19 cellular contexts compared by ENCODE assay signal in genomic region chr9:122248448-122248865, GRCh38. TPM values are rescaled to one million over a fixed set of nuclear protein-coding genes. Genes with fewer than 3 reads are reported as not detected.
DNase-seq lines count a peak whose midpoint lies in the region; ATAC-seq and TF ChIP-seq lines count a peak whose summit lies in the region.
"Had no signal": no experiment of that assay in that cellular context is flagged by ENCODE, and none has a peak within 500 bp of the region (broad histone marks: within the 10 kb centered on the region; RNA-seq: fewer than 3 reads in every experiment).

No MANE protein-coding gene starts in this region.

- POLR2A ChIA-PET in HCT116 (lab: Charles Lee), result no interaction called here

- H3K4me2 ChIP-seq in HCT116 (ENCODE audit: low read length) (peak overlapping the region; percentile 14; the same call in 1 of the 2 replicates), mammary epithelial cell (ENCODE audit: insufficient read depth, low read depth, low read length) (peak overlapping the region; percentile 62)
- H3K4me2 ChIP-seq: A549 had no signal

- H3K9ac ChIP-seq in HCT116 (ENCODE audit: low read length), result no peak overlapping the region
- H3K9ac ChIP-seq in mammary epithelial cell (ENCODE audit: insufficient read depth, low read length), result peak overlapping the region; percentile 77

- H3K9me3 ChIP-seq in HCT116 (ENCODE audit: control insufficient read depth in 1 of 2, insufficient read depth in 1 of 2, low read depth in 1 of 2, low read length in 2 of 2) (no peaks in the 10 kb centered on the region), mammary epithelial cell (replicated peaks; ENCODE audit: insufficient read depth, low read length) (no peaks in the 10 kb centered on the region), gastroesophageal sphincter (no peaks in the 10 kb centered on the region), prostate gland (no peaks in the 10 kb centered on the region)
- H3K9me3 ChIP-seq: A549, Caco-2, Peyer's patch had no signal

- no peaks in the 10 kb centered on the region for H3K4me1 Mint-ChIP-seq in mesothelial cell of epicardium
- H3K4me1 Mint-ChIP-seq: CD14-positive monocyte had no signal

- H3K4me3 ChIP-seq in HCT116 (replicated peaks in 1 of 2; ENCODE audit: low read depth in 1 of 2, low read length in 2 of 2), result no peak overlapping the region
- no peak overlapping the region for H3K4me3 ChIP-seq in mammary epithelial cell (replicated peaks in 1 of 3; ENCODE audit: insufficient read depth in 1 of 3, low read depth in 2 of 3, low read length in 3 of 3)
- no peak overlapping the region for H3K4me3 ChIP-seq in gastroesophageal sphincter
- H3K4me3 ChIP-seq in prostate gland, result no peak overlapping the region
- H3K4me3 ChIP-seq: A549, Peyer's patch had no signal

- peak; percentile 10 for DNase-seq in HCT116 (ENCODE audit: low read depth, low spot score)
- DNase-seq in mammary epithelial cell, result peak; percentile 99
- peak; percentile 72 for DNase-seq in prostate gland (ENCODE audit: low spot score)
- no peak for DNase-seq in mesothelial cell of epicardium (ENCODE audit: low spot score in 2 of 2, unreplicated experiment in 2 of 2)
- DNase-seq in ecto neural progenitor cell (ENCODE audit: low spot score), result no peak
- DNase-seq in CD1c-positive myeloid dendritic cell (ENCODE audit: extremely low spot score), result no peak
- DNase-seq in KG1 (lab: John Stamatoyannopoulos, UW), result no peak
- DNase-seq: Caco-2, H7, IMR-90, NCI-H1417, NCI-H1930, NCI-H2171 treated with DMSO at 0.1 percent for 48 hours, NCI-H82, Peyer's patch had no signal

- in situ Hi-C loops in mammary epithelial cell (cut with MboI; ENCODE audit: low sequenced_read_pairs in 2 of 2), result no loop called here

- peaks cover 38 to 48% of the 10 kb centered on the region in 2 experiments for H3K36me3 ChIP-seq in HCT116 (ENCODE audit: control insufficient read depth in 1 of 2, insufficient read depth in 2 of 2, low read length in 2 of 2)
- peaks cover 34% of the 10 kb centered on the region for H3K36me3 ChIP-seq in mammary epithelial cell (ENCODE audit: insufficient read depth, low read length)
- H3K36me3 ChIP-seq in gastroesophageal sphincter, result peaks cover 10 to 94% of the 10 kb centered on the region in 2 donors
- peaks cover 0 to 3% of the 10 kb centered on the region in 2 donors for H3K36me3 ChIP-seq in prostate gland

- TF ChIP-seq CTCF in HCT116 (IDR thresholded peaks at IDR 0.05 in 2 of 3, conservative IDR thresholded peaks at IDR 0.05 in 1 of 3; ENCODE audit: borderline replicate concordance in 1 of 3, insufficient read depth in 1 of 3, low read depth in 2 of 3, low read length in 2 of 3), result no peak
- TF ChIP-seq CTCF in mammary epithelial cell (conservative IDR thresholded peaks at IDR 0.05 in 1 of 2, IDR thresholded peaks at IDR 0.05 in 1 of 2; ENCODE audit: extremely low read depth in 1 of 2, insufficient read depth in 1 of 2, low read depth in 1 of 2, low read length in 2 of 2), result no peak
- TF ChIP-seq CTCF in gastroesophageal sphincter (IDR thresholded peaks at IDR 0.05), result no peak
- TF ChIP-seq CTCF in prostate gland (IDR thresholded peaks at IDR 0.05), result no peak
- no peak for TF ChIP-seq CTCF in mesothelial cell of epicardium (IDR thresholded peaks at IDR 0.05; ENCODE audit: unreplicated experiment)

- no peaks in the 10 kb centered on the region for H4K20me1 ChIP-seq in HCT116 (ENCODE audit: insufficient read depth)
- no peaks in the 10 kb centered on the region for H4K20me1 ChIP-seq in mammary epithelial cell (ENCODE audit: insufficient read depth, low read length)

- dilution Hi-C loops in mammary epithelial cell (cut with HindIII; ENCODE audit: low sequenced_read_pairs), result no loop called here

- H3K27me3 ChIP-seq in HCT116 (ENCODE audit: insufficient read depth, low read length), result no peaks in the 10 kb centered on the region
- H3K27me3 ChIP-seq in mammary epithelial cell (ENCODE audit: insufficient read depth, low read length), result no peaks in the 10 kb centered on the region
- H3K27me3 ChIP-seq in gastroesophageal sphincter, result no peaks in the 10 kb centered on the region
- H3K27me3 ChIP-seq in prostate gland (replicated peaks; ENCODE audit: insufficient read depth), result no peaks in the 10 kb centered on the region
- H3K27me3 ChIP-seq: Peyer's patch had no signal

- WGBS in mammary epithelial cell (ENCODE audit: low coverage, missing lambda C conversion rate), result 38% methylated on average over 5 of the region's 5 CpGs
- WGBS in gastroesophageal sphincter (ENCODE audit: low coverage in 1 of 2), 2 donors, result 46 to 100% methylated on average over 2 to 4 of the region's 5 CpGs
- 72% methylated on average over 5 of the region's 5 CpGs for WGBS in prostate gland

- no peak for TF ChIP-seq RAD21 in HCT116 (IDR thresholded peaks at IDR 0.05; ENCODE audit: low read depth)

- no peaks in the 10 kb centered on the region for H3K9me3 Mint-ChIP-seq in mesothelial cell of epicardium
- H3K9me3 Mint-ChIP-seq: CD14-positive monocyte had no signal

- TF ChIP-seq POLR2A in HCT116 (IDR thresholded peaks at IDR 0.05; ENCODE audit: borderline replicate concordance, extremely low read depth, insufficient read depth, insufficient read length), result no peak
- no peak for TF ChIP-seq POLR2A in gastroesophageal sphincter (IDR thresholded peaks at IDR 0.05)
- no peak for TF ChIP-seq POLR2A in prostate gland (IDR thresholded peaks at IDR 0.05)

- intact Hi-C loops in HCT116 (cut with micrococcal nuclease), result no loop called here
- intact Hi-C loops in mammary epithelial cell (cut with micrococcal nuclease), result loop anchor here (2.0 kb wide), 1 partner anchor 16 kb away; the partner anchor contains the start of genes MRRF and RBM18
- intact Hi-C loops in prostate gland (cut with DNase I), result no loop called here

- no peaks in the 10 kb centered on the region for H3K27me3 Mint-ChIP-seq in mesothelial cell of epicardium (ENCODE audit: low read depth)

- peaks cover 0 to 5% of the 10 kb centered on the region in 2 experiments; a peak in 1 of 4 replicates for H3K4me1 ChIP-seq in HCT116 (ENCODE audit: control insufficient read depth in 1 of 2, insufficient read depth in 2 of 2, low read length in 2 of 2)
- H3K4me1 ChIP-seq in mammary epithelial cell (ENCODE audit: insufficient read depth, low read length), result peaks cover 11% of the 10 kb centered on the region
- peaks cover 0 to 8% (median 0%) of the 10 kb centered on the region in 3 donors for H3K4me1 ChIP-seq in gastroesophageal sphincter
- no peaks in the 10 kb centered on the region for H3K4me1 ChIP-seq in prostate gland (replicated peaks)
- H3K4me1 ChIP-seq: A549, Caco-2, Peyer's patch had no signal

- ATAC-seq in HCT116 (no peak; the same call in 1 of the 2 replicates), gastroesophageal sphincter (peak; percentile 36)
- ATAC-seq: A549 had no signal

- H3K27ac ChIP-seq in HCT116 (ENCODE audit: low read depth, low read length) (no peak overlapping the region), mammary epithelial cell (ENCODE audit: insufficient read depth, low read depth, low read length) (peak overlapping the region; percentile 96), gastroesophageal sphincter (no peak overlapping the region), prostate gland (peak overlapping the region; percentile 66 to 73)
- H3K27ac ChIP-seq: A549, Peyer's patch had no signal

- H3K4me3 Mint-ChIP-seq in mesothelial cell of epicardium, result no peak overlapping the region
- H3K4me3 Mint-ChIP-seq: CD14-positive monocyte had no signal

- H3K36me3 Mint-ChIP-seq in mesothelial cell of epicardium, result peaks cover 41% of the 10 kb centered on the region

- no peak overlapping the region for H3K27ac Mint-ChIP-seq in mesothelial cell of epicardium

- RAD21 ChIA-PET in HCT116 (lab: Charles Lee; ENCODE audit: low non-redundant PET in 1 of 2, low total read pairs in 2 of 2, uncharacterized antibody in 2 of 2, unreplicated experiment in 2 of 2), result no interaction called here

- peaks cover 5% of the 10 kb centered on the region; the same call in 1 of the 2 replicates for H3K79me2 ChIP-seq in HCT116 (ENCODE audit: insufficient read depth, low read length)
- H3K79me2 ChIP-seq in mammary epithelial cell (ENCODE audit: insufficient read depth, low read length), result peaks cover 24% of the 10 kb centered on the region

- H2AFZ ChIP-seq in HCT116 (ENCODE audit: low read depth, low read length, poor library complexity, severe bottlenecking) (no peak overlapping the region), mammary epithelial cell (ENCODE audit: low read depth, low read length) (no peak overlapping the region)

- H3K9me2 ChIP-seq in HCT116 (ENCODE audit: insufficient read depth), result no peaks in the 10 kb centered on the region

- CTCF ChIA-PET in HCT116 (lab: Charles Lee), result no interaction called here
- CTCF ChIA-PET in mammary epithelial cell (lab: Charles Lee; ENCODE audit: low non-redundant PET), result no interaction called here

- no peak for TF ChIP-seq EP300 in gastroesophageal sphincter (IDR thresholded peaks at IDR 0.05)

- BruUV-seq in HCT116 (replicated peaks; lab: Mats Ljungman, UMichigan), result no TSS peak
- BruUV-seq in mammary epithelial cell (replicated peaks; lab: Mats Ljungman, UMichigan), result no TSS peak

TF ChIP-seq in HCT116, 20 proteins besides CTCF, POLR2A, EP300 and RAD21 (continues in another document):
- TF ChIP-seq SRF (IDR thresholded peaks at IDR 0.05; ENCODE audit: low read depth) (no peak), SIN3A (IDR thresholded peaks at IDR 0.05; ENCODE audit: low read depth) (no peak)
- TF ChIP-seq, protein P1, sequence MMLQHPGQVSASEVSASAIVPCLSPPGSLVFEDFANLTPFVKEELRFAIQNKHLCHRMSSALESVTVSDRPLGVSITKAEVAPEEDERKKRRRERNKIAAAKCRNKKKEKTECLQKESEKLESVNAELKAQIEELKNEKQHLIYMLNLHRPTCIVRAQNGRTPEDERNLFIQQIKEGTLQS (IDR thresholded peaks at IDR 0.05), result no peak

RNA-seq across cellular contexts. Expression of gene RBM18, which starts 16.2 kb away (rescaled TPM):
- 32.5 TPM for total RNA-seq in HCT116 (2021; ENCODE audit: unreplicated experiment)
- polyA plus RNA-seq in HCT116 (2012), result 15.7 and 16.6 TPM in 2 replicates
- total RNA-seq in mammary epithelial cell, result 10 to 100 TPM; 14.3 to 39.7 TPM
- 22.6 TPM for polyA plus RNA-seq in mammary epithelial cell
- 22.0 TPM for polyA minus RNA-seq in mammary epithelial cell
- 10 to 100 TPM; 11.0 to 21.5 (median 18.1) TPM for total RNA-seq in gastroesophageal sphincter
- 10 to 100 TPM in 1 of 2 donors, 1 to 10 TPM in 1; 8.8 to 20.3 TPM for total RNA-seq in prostate gland
- total RNA-seq in mesothelial cell of epicardium, result 16.7 to 22.1 TPM (median 20.5 TPM) in 3 replicates

RNA-seq across cellular contexts. Expression of gene MRRF, which starts 16.2 kb away (rescaled TPM):
- total RNA-seq in HCT116 (2021; ENCODE audit: unreplicated experiment) (88.6 TPM), mammary epithelial cell (10 to 100 TPM; 43.0 to 52.0 TPM), gastroesophageal sphincter (10 to 100 TPM; 24.1 to 38.0 (median 29.7) TPM), prostate gland (10 to 100 TPM; 21.1 to 35.4 TPM), mesothelial cell of epicardium (38.7 to 39.9 TPM (median 39.2 TPM) in 3 replicates)
- polyA plus RNA-seq in HCT116 (2012), result 57.7 and 79.3 TPM in 2 replicates
- polyA plus RNA-seq in mammary epithelial cell, result 65.8 TPM
- polyA minus RNA-seq in mammary epithelial cell, result 33.9 TPM

RNA-seq across cellular contexts. Expression of gene LHX6, which starts 19.7 kb away (rescaled TPM):
- 4.1 TPM for total RNA-seq in HCT116 (2021; ENCODE audit: unreplicated experiment)
- polyA plus RNA-seq in HCT116 (2012), result 2.1 and 3.5 TPM in 2 replicates
- total RNA-seq in mammary epithelial cell, result 10 to 100 TPM in 1 of 2 donors, 1 to 10 TPM in 1; 4.5 to 22.3 TPM
- polyA plus RNA-seq in mammary epithelial cell, result 3.0 TPM
- 0.83 TPM for polyA minus RNA-seq in mammary epithelial cell
- total RNA-seq in gastroesophageal sphincter, result 10 to 100 TPM in 1 of 4 donors, 1 to 10 TPM in 3; 1.7 to 13.0 (median 4.9) TPM
- total RNA-seq in prostate gland, result 1 to 10 TPM; 2.7 to 7.3 TPM
- 0.09 TPM in 1 of 3 replicates, not detected in the others for total RNA-seq in mesothelial cell of epicardium
- total RNA-seq: LHCN-M2 had no signal
- polyA plus RNA-seq: CD14-positive monocyte had no signal

Comparison
In these comparisons a context has a peak if more than half of its experiments do, and no peak if none do; other contexts are left out.
1. DNase-seq: peak in HCT116 (single experiment), mammary epithelial cell (single experiment) and prostate gland (single experiment); none in mesothelial cell of epicardium (0 of 2), ecto neural progenitor cell (single experiment), CD1c-positive myeloid dendritic cell (single experiment) and KG1 (single experiment).
2. H3K27ac ChIP-seq: peak in mammary epithelial cell (single experiment) and prostate gland (2 of 2); none in HCT116 (single experiment) and gastroesophageal sphincter (0 of 4).